ENCODE assay signal across 11 cellular contexts in the genomic region with DNA sequence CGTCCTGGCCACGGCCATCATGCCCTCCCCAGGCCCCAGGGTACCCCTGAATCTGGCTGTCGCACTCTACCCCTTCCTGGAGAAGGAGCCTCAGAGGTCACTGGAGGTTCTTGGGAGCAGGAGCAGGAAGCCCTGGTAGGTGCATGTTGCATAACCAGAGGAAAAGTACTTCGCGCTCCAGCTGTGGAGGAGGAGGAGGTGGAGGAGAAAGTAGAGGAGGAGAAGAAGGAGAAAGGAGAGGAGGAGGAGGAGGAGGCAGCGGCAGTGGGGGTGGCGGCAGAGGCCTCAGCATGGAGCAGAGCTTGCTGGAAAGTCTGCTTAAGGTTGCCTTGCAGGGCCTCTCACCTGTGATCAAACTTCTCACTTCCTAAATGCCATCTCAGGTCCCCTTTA.
DNase-seq lines count a peak whose midpoint lies in the region; ATAC-seq and TF ChIP-seq lines count a peak whose summit lies in the region.
"Had no signal": no experiment of that assay in that cellular context is flagged by ENCODE, and none has a peak within 500 bp of the region (broad histone marks: within the 10 kb centered on the region; RNA-seq: fewer than 3 reads in every experiment).

No MANE protein-coding gene starts in this region.

- no peak for ATAC-seq in T-helper 17 cell

- POLR2A ChIA-PET in activated CD4-positive, alpha-beta memory T cell treated with anti-CD3 and anti-CD28 coated beads for 36 hours (lab: Charles Lee), result no interaction called here

- H3K27me3 Mint-ChIP-seq in T-helper 17 cell, result no peaks in the 10 kb centered on the region
- no peaks in the 10 kb centered on the region for H3K27me3 Mint-ChIP-seq in activated CD4-positive, alpha-beta memory T cell treated with anti-CD3 and anti-CD28 coated beads for 36 hours

- CTCF ChIA-PET in activated CD4-positive, alpha-beta memory T cell treated with anti-CD3 and anti-CD28 coated beads for 36 hours (lab: Charles Lee), result interaction anchor here (0.6 to 3.8 kb wide), 4 partner anchors 54 to 670 kb away, joined by 3 to 27 read pairs (median 4); no protein-coding TSS in a partner anchor

- H3K4me3 Mint-ChIP-seq in T-helper 17 cell, result peak overlapping the region; percentile 77
- H3K4me3 Mint-ChIP-seq in activated CD4-positive, alpha-beta memory T cell treated with anti-CD3 and anti-CD28 coated beads for 36 hours, result no peak overlapping the region

- H3K4me1 Mint-ChIP-seq in T-helper 17 cell, result peaks cover 31% of the 10 kb centered on the region
- H3K4me1 Mint-ChIP-seq in activated CD4-positive, alpha-beta memory T cell treated with anti-CD3 and anti-CD28 coated beads for 36 hours (ENCODE audit: low read depth), result peaks cover 46% of the 10 kb centered on the region

- H3K36me3 ChIP-seq in ES-I3 (ENCODE audit: insufficient read depth, low read length), result no peaks in the 10 kb centered on the region
- H3K36me3 ChIP-seq: colonic mucosa had no signal

- no peaks in the 10 kb centered on the region for H3K36me3 Mint-ChIP-seq in T-helper 17 cell (ENCODE audit: low read depth)
- H3K36me3 Mint-ChIP-seq in activated CD4-positive, alpha-beta memory T cell treated with anti-CD3 and anti-CD28 coated beads for 36 hours, result no peaks in the 10 kb centered on the region

- no peak overlapping the region for H3K4me3 ChIP-seq in fibroblast of pulmonary artery (replicated peaks; ENCODE audit: low read depth, low read length)
- H3K4me3 ChIP-seq: colonic mucosa had no signal

- intact Hi-C loops in activated CD4-positive, alpha-beta memory T cell treated with anti-CD3 and anti-CD28 coated beads for 36 hours (cut with micrococcal nuclease), result loop anchor here (1.0 to 10.0 kb wide), 2 partner anchors 73 to 842 kb away; no protein-coding TSS in a partner anchor

- H3K9me3 Mint-ChIP-seq in activated CD4-positive, alpha-beta memory T cell treated with anti-CD3 and anti-CD28 coated beads for 36 hours, result no peaks in the 10 kb centered on the region

- H3K9me3 ChIP-seq in ES-I3 (ENCODE audit: control insufficient read depth, insufficient read depth, low read length) (no peaks in the 10 kb centered on the region), T-helper 17 cell (ENCODE audit: control insufficient read depth, low read length, poor library complexity, severe bottlenecking) (no peaks in the 10 kb centered on the region)
- H3K9me3 ChIP-seq: colonic mucosa, psoas muscle had no signal

- 0 out of 2 replicates have a peak overlapping the region, but pooled peaks have one; percentile 10 for H3K9ac ChIP-seq in ES-I3 (ENCODE audit: low read depth, low read length)

- peak overlapping the region; percentile 96 for H3K27ac Mint-ChIP-seq in T-helper 17 cell
- H3K27ac Mint-ChIP-seq in activated CD4-positive, alpha-beta memory T cell treated with anti-CD3 and anti-CD28 coated beads for 36 hours, result no peak overlapping the region

- no peak for TF ChIP-seq CTCF in fibroblast of pulmonary artery (IDR thresholded peaks at IDR 0.05; ENCODE audit: low read length, missing control alignments)

- peaks cover 43% of the 10 kb centered on the region for H3K4me1 ChIP-seq in ES-I3 (ENCODE audit: insufficient read depth, low read length)

- DNase-seq in T-helper 17 cell, result no peak
- DNase-seq in fibroblast of pulmonary artery (ENCODE audit: low read depth), result peak; percentile 18
- peak; percentile 67 for DNase-seq in putamen (ENCODE audit: low spot score)
- no peak for DNase-seq in T-helper 2 cell
- no peak for DNase-seq in occipital lobe (lab: John Stamatoyannopoulos, UW)
- no peak for DNase-seq in NCI-H774 (lab: John Stamatoyannopoulos, UW)
- DNase-seq in activated CD4-positive, alpha-beta memory T cell treated with anti-CD3 and anti-CD28 coated beads for 36 hours, result no peak
- DNase-seq: NCI-H2029 treated with DMSO at 0.1 percent for 48 hours had no signal

Comparison
In these comparisons a context has a peak if more than half of its experiments do, and no peak if none do; other contexts are left out.
1. DNase-seq: peak in fibroblast of pulmonary artery (single experiment) and putamen (single experiment); none in T-helper 17 cell (0 of 3), T-helper 2 cell (0 of 5), occipital lobe (single experiment), NCI-H774 (single experiment) and activated CD4-positive, alpha-beta memory T cell treated with anti-CD3 and anti-CD28 coated beads for 36 hours (single experiment).